1 cellular context compared by ENCODE assay signal in the genomic region with DNA sequence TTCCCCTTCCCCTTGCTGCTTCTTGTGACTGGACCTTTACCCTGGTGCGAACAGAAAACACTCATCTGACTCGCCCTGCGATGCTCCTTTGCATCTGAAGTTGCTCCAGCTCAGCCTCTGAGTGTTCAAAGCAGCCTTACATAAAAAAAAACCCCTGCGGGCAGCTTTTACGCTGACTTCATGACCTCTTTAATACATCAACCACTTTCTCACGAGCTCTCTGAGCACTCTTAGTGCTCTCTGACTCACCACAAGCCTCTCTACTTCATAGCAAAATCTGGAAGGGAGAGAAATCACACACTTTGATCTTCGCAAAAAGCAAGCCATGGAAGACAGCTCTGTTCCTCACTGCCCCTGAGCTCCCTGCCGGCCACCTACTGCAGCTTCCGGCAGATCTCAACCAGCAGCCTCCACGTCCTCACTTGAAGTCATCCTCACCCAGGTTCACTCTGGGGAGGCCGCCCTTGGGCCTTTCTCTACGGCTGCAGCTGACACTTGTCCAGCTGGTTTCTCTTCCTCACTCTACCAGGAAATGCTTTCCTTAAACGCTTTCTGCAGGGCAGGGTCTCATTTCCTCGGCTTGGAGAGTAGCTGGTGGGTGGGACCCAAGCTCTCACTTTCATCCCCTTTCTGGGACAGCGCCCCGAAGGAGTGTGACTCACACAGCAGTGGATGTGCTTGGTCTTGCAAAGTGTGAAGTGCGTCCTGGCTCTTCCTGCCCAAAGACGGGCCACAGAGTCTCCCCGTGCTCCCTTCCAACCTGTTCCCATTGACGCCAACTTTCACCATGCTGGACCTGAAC.
TF ChIP-seq lines count a peak whose summit lies in the region.

No MANE protein-coding gene starts in this region.

TF ChIP-seq in A549, 52 proteins besides CTCF, POLR2A, EP300 and RAD21 (continued from another document):
- TF ChIP-seq, protein P1, sequence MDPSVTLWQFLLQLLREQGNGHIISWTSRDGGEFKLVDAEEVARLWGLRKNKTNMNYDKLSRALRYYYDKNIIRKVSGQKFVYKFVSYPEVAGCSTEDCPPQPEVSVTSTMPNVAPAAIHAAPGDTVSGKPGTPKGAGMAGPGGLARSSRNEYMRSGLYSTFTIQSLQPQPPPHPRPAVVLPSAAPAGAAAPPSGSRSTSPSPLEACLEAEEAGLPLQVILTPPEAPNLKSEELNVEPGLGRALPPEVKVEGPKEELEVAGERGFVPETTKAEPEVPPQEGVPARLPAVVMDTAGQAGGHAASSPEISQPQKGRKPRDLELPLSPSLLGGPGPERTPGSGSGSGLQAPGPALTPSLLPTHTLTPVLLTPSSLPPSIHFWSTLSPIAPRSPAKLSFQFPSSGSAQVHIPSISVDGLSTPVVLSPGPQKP (IDR thresholded peaks at IDR 0.05; ENCODE audit: low read depth, low read length), result no peak
- no peak for TF ChIP-seq FOXS1 (CRISPR knock-in tag; IDR thresholded peaks at IDR 0.05)
